In the genomic region with DNA sequence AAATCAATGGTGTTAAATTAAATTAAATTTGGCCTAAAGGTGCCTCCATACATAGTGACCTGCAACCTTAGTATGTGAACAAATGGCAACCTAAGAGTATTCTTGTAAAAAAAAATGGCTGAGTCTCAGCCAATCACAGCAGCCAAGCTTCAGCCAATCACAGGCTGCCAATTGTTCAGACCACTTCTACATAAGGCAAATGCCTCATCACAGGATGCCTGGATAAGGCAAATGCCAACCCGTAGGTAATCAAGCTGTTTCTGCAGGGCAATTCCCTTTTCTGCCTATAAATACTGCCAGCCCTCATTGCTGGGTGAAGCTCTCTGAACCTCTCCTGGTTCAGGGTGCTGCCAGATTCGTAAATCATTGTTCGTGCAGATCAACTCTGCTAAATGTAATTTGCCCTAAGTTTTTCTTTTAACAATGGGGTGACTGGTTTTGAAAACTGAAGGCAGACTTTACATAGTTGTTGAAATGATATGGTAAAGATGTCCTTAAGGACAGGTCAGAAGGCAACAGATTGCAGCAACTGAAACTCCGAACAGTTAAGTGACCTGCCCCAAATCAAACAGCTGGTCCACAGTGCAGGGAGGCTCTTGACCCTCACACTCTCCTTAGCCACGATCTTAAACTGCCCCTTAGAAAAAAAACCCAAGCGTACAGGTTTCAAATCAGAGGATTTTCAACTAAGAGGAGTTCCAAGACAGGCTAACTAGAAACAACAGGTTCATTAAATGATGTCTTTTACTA, we compare ENCODE assay signal across 12 cellular contexts. TPM values are rescaled to one million over a fixed set of nuclear protein-coding genes. Genes with fewer than 3 reads are reported as not detected.
DNase-seq lines count a peak whose midpoint lies in the region; ATAC-seq and TF ChIP-seq lines count a peak whose summit lies in the region.
"Had no signal": no experiment of that assay in that cellular context is flagged by ENCODE, and none has a peak within 500 bp of the region (broad histone marks: within the 10 kb centered on the region; RNA-seq: fewer than 3 reads in every experiment).

No MANE protein-coding gene starts in this region.

- H3K9me3 Mint-ChIP-seq in central memory CD8-positive, alpha-beta T cell: no peaks in the 10 kb centered on the region
- peaks cover 3% of the 10 kb centered on the region for H3K9me3 Mint-ChIP-seq in nephron progenitor cell

- no peak overlapping the region for H3K27ac ChIP-seq in Karpas-422 (ENCODE audit: low read length)
- H3K27ac ChIP-seq in RWPE1: no peak overlapping the region
- H3K27ac ChIP-seq: PC-9, vagina had no signal

- no peak overlapping the region for H3K9ac ChIP-seq in Karpas-422 (ENCODE audit: low read length)

- no peaks in the 10 kb centered on the region for H4K20me1 ChIP-seq in Karpas-422 (ENCODE audit: insufficient read depth, low read depth, low read length)

- H3K27me3 ChIP-seq in Karpas-422 (ENCODE audit: low read length): no peaks in the 10 kb centered on the region
- H3K27me3 ChIP-seq: vagina had no signal

- H3K4me1 ChIP-seq in Karpas-422 (ENCODE audit: low read length): peaks cover 25% of the 10 kb centered on the region

- ATAC-seq in central memory CD8-positive, alpha-beta T cell (replicated peaks; ENCODE audit: extremely low read depth, poor library complexity, severe bottlenecking): no peak
- ATAC-seq in HG03025 (IDR thresholded peaks at IDR 0.05; ENCODE audit: low FRiP score, unreplicated experiment): no peak
- ATAC-seq: activated CD4-positive, CD25-positive, alpha-beta regulatory T cell treated with anti-CD3 and anti-CD28 coated beads, Interleukin-2, amount 50 U/mL, for 24 hours had no signal

- peaks cover 75% of the 10 kb centered on the region for H3K4me1 Mint-ChIP-seq in central memory CD8-positive, alpha-beta T cell
- H3K4me1 Mint-ChIP-seq in nephron progenitor cell: peaks cover 36% of the 10 kb centered on the region

- POLR2A ChIA-PET in RWPE1 (lab: Yijun Ruan, JAX; ENCODE audit: low non-redundant PET): no interaction called here

- peaks cover 26% of the 10 kb centered on the region for H3K36me3 Mint-ChIP-seq in central memory CD8-positive, alpha-beta T cell (ENCODE audit: insufficient read depth)
- H3K36me3 Mint-ChIP-seq in nephron progenitor cell (ENCODE audit: low read depth): peaks cover 67% of the 10 kb centered on the region

- H3K4me2 ChIP-seq in Karpas-422 (ENCODE audit: low read depth, low read length, poor library complexity, severe bottlenecking): no peak overlapping the region
- H3K4me2 ChIP-seq: PC-9 had no signal

- H3K79me2 ChIP-seq in Karpas-422 (ENCODE audit: low read length): peaks cover 93% of the 10 kb centered on the region

- H2AFZ ChIP-seq in Karpas-422 (ENCODE audit: low read length): no peak overlapping the region
- H2AFZ ChIP-seq: PC-9 had no signal

- no peaks in the 10 kb centered on the region for H3K9me3 ChIP-seq in Karpas-422 (ENCODE audit: low read length)
- H3K9me3 ChIP-seq: vagina had no signal

- H3K36me3 ChIP-seq in Karpas-422 (ENCODE audit: insufficient read depth, low read length): peaks cover 14% of the 10 kb centered on the region; the same call in 1 of the 2 replicates
- H3K36me3 ChIP-seq: vagina had no signal

- peak overlapping the region; percentile 10 for H3K27ac Mint-ChIP-seq in central memory CD8-positive, alpha-beta T cell (ENCODE audit: low read depth)
- H3K27ac Mint-ChIP-seq in nephron progenitor cell: peak overlapping the region; percentile 84

- CTCF ChIA-PET in RWPE1 (lab: Yijun Ruan, JAX): interaction anchor here (0.6 to 2.3 kb wide), 4 partner anchors 27 to 1090 kb away, joined by 3 to 11 read pairs (median 6); no protein-coding TSS in a partner anchor

- no peak overlapping the region for H3K4me3 Mint-ChIP-seq in central memory CD8-positive, alpha-beta T cell
- no peak overlapping the region for H3K4me3 Mint-ChIP-seq in nephron progenitor cell

- DNase-seq in GDM1 (lab: John Stamatoyannopoulos, UW) (peak; percentile 35), Karpas-422 (peak; percentile 60), nephron progenitor cell (no peak), RWPE1 (ENCODE audit: low spot score) (no peak), T-helper 9 cell (no peak)
- no peak for DNase-seq in central memory CD8-positive, alpha-beta T cell (ENCODE audit: low spot score in 2 of 2)
- DNase-seq: effector CD4-positive, alpha-beta T cell; head of caudate nucleus; PC-9 had no signal

- H3K9me2 ChIP-seq in Karpas-422 (replicated peaks; ENCODE audit: insufficient read depth, low read length): no peaks in the 10 kb centered on the region

- H3K4me3 ChIP-seq in Karpas-422 (ENCODE audit: low read length): no peak overlapping the region
- H3K4me3 ChIP-seq: PC-9 had no signal

- no peaks in the 10 kb centered on the region for H3K27me3 Mint-ChIP-seq in central memory CD8-positive, alpha-beta T cell
- no peaks in the 10 kb centered on the region for H3K27me3 Mint-ChIP-seq in nephron progenitor cell (ENCODE audit: low read depth, poor library complexity)

- TF ChIP-seq CTCF in nephron progenitor cell (IDR thresholded peaks at IDR 0.05): no peak
- TF ChIP-seq CTCF in RWPE1 (conservative IDR thresholded peaks at IDR 0.05; ENCODE audit: low read depth): no peak

RNA-seq across cellular contexts. Expression of a gene that starts 50.3 kb away (rescaled TPM):
- 11.1 and 33.5 TPM in 2 replicates for total RNA-seq in Karpas-422 (2014; rRNA removed; shearing (Covaris generic); ENCODE audit: low replicate concordance)

Comparison
In these comparisons a context has a peak if more than half of its experiments do, and no peak if none do; other contexts are left out.
1. DNase-seq: peak in GDM1 (single experiment) and Karpas-422 (single experiment); none in central memory CD8-positive, alpha-beta T cell (0 of 2), nephron progenitor cell (single experiment), RWPE1 (single experiment) and T-helper 9 cell (single experiment).